10 cellular contexts compared by ENCODE assay signal in genomic region chr4:157076578-157076947, GRCh38. TPM values are rescaled to one million over a fixed set of nuclear protein-coding genes. Genes with fewer than 3 reads are reported as not detected.
DNase-seq lines count a peak whose midpoint lies in the region; ATAC-seq and TF ChIP-seq lines count a peak whose summit lies in the region.
"Had no signal": no experiment of that assay in that cellular context is flagged by ENCODE, and none has a peak within 500 bp of the region (broad histone marks: within the 10 kb centered on the region; RNA-seq: fewer than 3 reads in every experiment).

No MANE protein-coding gene starts in this region.

- no peak for DNase-seq in activated naive CD8-positive, alpha-beta T cell treated with anti-CD3 and anti-CD28 coated beads for 36 hours
- no peak for DNase-seq in activated naive CD8-positive, alpha-beta T cell treated with anti-CD3 and anti-CD28 coated beads, Interleukin-2, amount 50 U/mL, for 24 hours
- DNase-seq in chondrocyte (ENCODE audit: low spot score): no peak
- DNase-seq in lung (ENCODE audit: low spot score): no peak
- peak in 1 of 2 donors; percentile 14 for DNase-seq in uterus
- no peak for DNase-seq in globus pallidus (ENCODE audit: low spot score)
- no peak for DNase-seq in SHP77 treated with DMSO at 0.1 percent for 48 hours (lab: John Stamatoyannopoulos, UW)
- DNase-seq: activated CD4-positive, alpha-beta T cell treated with anti-CD3 and anti-CD28 coated beads for 48 hours had no signal

- TF ChIP-seq CTCF in chondrocyte (IDR thresholded peaks at IDR 0.05): no peak
- TF ChIP-seq CTCF in lung (IDR thresholded peaks at IDR 0.05; ENCODE audit: control extremely low read depth, extremely low read depth): no peak
- no peak for TF ChIP-seq CTCF in uterus (IDR thresholded peaks at IDR 0.05)

- H3K4me1 ChIP-seq in lung (ENCODE audit: control insufficient read depth in 2 of 2, insufficient read depth in 2 of 2, low read length in 2 of 2) (peaks cover 0 to 3% of the 10 kb centered on the region in 2 donors), uterus (no peaks in the 10 kb centered on the region)

- no peaks in the 10 kb centered on the region for H3K9me3 Mint-ChIP-seq in activated naive CD8-positive, alpha-beta T cell treated with anti-CD3 and anti-CD28 coated beads for 36 hours
- H3K9me3 Mint-ChIP-seq in activated naive CD8-positive, alpha-beta T cell treated with anti-CD3 and anti-CD28 coated beads, Interleukin-2, amount 50 U/mL, for 24 hours: no peaks in the 10 kb centered on the region
- no peaks in the 10 kb centered on the region for H3K9me3 Mint-ChIP-seq in chondrocyte (ENCODE audit: low read depth)

- H3K27me3 ChIP-seq in lung (ENCODE audit: control insufficient read depth, insufficient read depth) (no peaks in the 10 kb centered on the region), uterus (peaks cover 0 to 9% of the 10 kb centered on the region in 2 donors)
- H3K27me3 ChIP-seq: BLaER1 treated with 17β-estradiol and CSF1 and Interleukin-3, amounts not matched to agents 10 nM and 100 nM had no signal

- H3K27ac ChIP-seq in lung (ENCODE audit: low read depth in 1 of 2, low read length in 1 of 2) (no peak overlapping the region), uterus (no peak overlapping the region)
- H3K27ac ChIP-seq: BLaER1 treated with 17β-estradiol and CSF1 and Interleukin-3, amounts not matched to agents 10 nM and 100 nM had no signal

- H3K4me3 ChIP-seq in lung: peak overlapping the region; percentile 78
- H3K4me3 ChIP-seq in uterus: peak overlapping the region; percentile 57 to 60
- H3K4me3 ChIP-seq: BLaER1 treated with 17β-estradiol and CSF1 and Interleukin-3, amounts not matched to agents 10 nM and 100 nM had no signal

- no peak for ATAC-seq in activated naive CD8-positive, alpha-beta T cell treated with anti-CD3 and anti-CD28 coated beads, Interleukin-2, amount 50 U/mL, for 24 hours
- ATAC-seq in lung (ENCODE audit: insufficient read depth, low FRiP score) (no peak), GM18873 (IDR thresholded peaks at IDR 0.05; ENCODE audit: low FRiP score, unreplicated experiment) (no peak)

- TF ChIP-seq POLR2A in uterus (IDR thresholded peaks at IDR 0.05): no peak

- H3K27ac Mint-ChIP-seq in activated naive CD8-positive, alpha-beta T cell treated with anti-CD3 and anti-CD28 coated beads for 36 hours: no peak overlapping the region
- H3K27ac Mint-ChIP-seq in activated naive CD8-positive, alpha-beta T cell treated with anti-CD3 and anti-CD28 coated beads, Interleukin-2, amount 50 U/mL, for 24 hours: no peak overlapping the region
- H3K27ac Mint-ChIP-seq in chondrocyte (ENCODE audit: unreplicated experiment): no peak overlapping the region

- H3K36me3 Mint-ChIP-seq in activated naive CD8-positive, alpha-beta T cell treated with anti-CD3 and anti-CD28 coated beads for 36 hours: no peaks in the 10 kb centered on the region
- no peaks in the 10 kb centered on the region for H3K36me3 Mint-ChIP-seq in activated naive CD8-positive, alpha-beta T cell treated with anti-CD3 and anti-CD28 coated beads, Interleukin-2, amount 50 U/mL, for 24 hours (ENCODE audit: low read depth)
- no peaks in the 10 kb centered on the region for H3K36me3 Mint-ChIP-seq in chondrocyte (ENCODE audit: low read depth)

- WGBS in lung, 2 donors: 0 to 1% methylated on average over 8 of the region's 8 CpGs

- H3K36me3 ChIP-seq in lung (ENCODE audit: control insufficient read depth in 2 of 2, insufficient read depth in 2 of 2, low read length in 2 of 2) (no peaks in the 10 kb centered on the region), uterus (no peaks in the 10 kb centered on the region)
- H3K36me3 ChIP-seq: BLaER1 treated with 17β-estradiol and CSF1 and Interleukin-3, amounts not matched to agents 10 nM and 100 nM had no signal

- H3K4me1 Mint-ChIP-seq in activated naive CD8-positive, alpha-beta T cell treated with anti-CD3 and anti-CD28 coated beads for 36 hours: no peaks in the 10 kb centered on the region
- H3K4me1 Mint-ChIP-seq in activated naive CD8-positive, alpha-beta T cell treated with anti-CD3 and anti-CD28 coated beads, Interleukin-2, amount 50 U/mL, for 24 hours: no peaks in the 10 kb centered on the region
- peaks cover 18% of the 10 kb centered on the region for H3K4me1 Mint-ChIP-seq in chondrocyte (ENCODE audit: low read depth)

- intact Hi-C loops in uterus (cut with DNase I; ENCODE audit: low total_unique reads): no loop called here

- peaks cover 37% of the 10 kb centered on the region for H3K27me3 Mint-ChIP-seq in activated naive CD8-positive, alpha-beta T cell treated with anti-CD3 and anti-CD28 coated beads for 36 hours
- H3K27me3 Mint-ChIP-seq in activated naive CD8-positive, alpha-beta T cell treated with anti-CD3 and anti-CD28 coated beads, Interleukin-2, amount 50 U/mL, for 24 hours: peaks cover 18% of the 10 kb centered on the region
- H3K27me3 Mint-ChIP-seq in chondrocyte (ENCODE audit: low read depth): no peaks in the 10 kb centered on the region

- H3K4me3 Mint-ChIP-seq in activated naive CD8-positive, alpha-beta T cell treated with anti-CD3 and anti-CD28 coated beads for 36 hours: peak overlapping the region; percentile 15
- no peak overlapping the region for H3K4me3 Mint-ChIP-seq in activated naive CD8-positive, alpha-beta T cell treated with anti-CD3 and anti-CD28 coated beads, Interleukin-2, amount 50 U/mL, for 24 hours
- H3K4me3 Mint-ChIP-seq in chondrocyte (ENCODE audit: unreplicated experiment): peak overlapping the region; percentile 85

- no peaks in the 10 kb centered on the region for H3K9me3 ChIP-seq in lung (ENCODE audit: control insufficient read depth in 2 of 2, insufficient read depth in 1 of 2, low read length in 1 of 2)
- H3K9me3 ChIP-seq in uterus: no peaks in the 10 kb centered on the region

RNA-seq across cellular contexts. Expression of gene GLRB, which starts 0.6 kb away (rescaled TPM):
- not detected for total RNA-seq in activated naive CD8-positive, alpha-beta T cell treated with anti-CD3 and anti-CD28 coated beads for 36 hours
- 11.4 to 22.6 TPM (median 12.6 TPM) in 3 replicates for total RNA-seq in chondrocyte
- total RNA-seq in lung: 1 to 10 TPM; 1.8 to 6.9 TPM
- under 1 TPM; 0.76 to 0.96 TPM for polyA plus RNA-seq in lung
- total RNA-seq in uterus: 10 to 100 TPM in 1 of 4 donors, 1 to 10 TPM in 3; 1.0 to 20.6 (median 4.6) TPM
